Comparison of ENCODE assay signal across 4 cellular contexts in the genomic region with DNA sequence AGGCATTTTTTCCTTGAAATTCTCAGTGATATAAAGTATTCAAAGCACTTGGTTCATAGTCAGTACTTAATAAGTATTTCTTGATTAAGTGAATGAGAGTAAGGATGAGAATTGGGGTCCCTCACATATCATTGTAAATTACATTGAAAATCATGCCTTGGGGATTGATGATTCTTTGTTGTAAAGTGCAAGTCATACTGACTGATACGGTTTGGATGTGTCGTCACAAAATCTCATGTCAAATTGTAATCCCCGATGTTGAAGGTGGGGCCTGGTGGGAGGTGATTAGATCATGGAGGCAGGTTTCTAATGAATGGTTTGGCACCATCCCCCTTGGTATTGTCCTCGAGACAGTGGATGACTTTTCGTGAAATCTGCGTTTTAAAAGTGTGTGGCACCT.
"Had no signal": no experiment of that assay in that cellular context is flagged by ENCODE, and none has a peak within 500 bp of the region (broad histone marks: within the 10 kb centered on the region; RNA-seq: fewer than 3 reads in every experiment).

No MANE protein-coding gene starts in this region.

- H2AFZ ChIP-seq: GM23248 had no signal

- H3K9ac ChIP-seq: GM23248 had no signal

- DNase-seq: KG1 had no signal

- H3K4me3 Mint-ChIP-seq: H9 had no signal

- H3K27ac ChIP-seq: GM23248 had no signal

- H3K4me3 ChIP-seq: GM23248, K562 had no signal
